In the genomic region with DNA sequence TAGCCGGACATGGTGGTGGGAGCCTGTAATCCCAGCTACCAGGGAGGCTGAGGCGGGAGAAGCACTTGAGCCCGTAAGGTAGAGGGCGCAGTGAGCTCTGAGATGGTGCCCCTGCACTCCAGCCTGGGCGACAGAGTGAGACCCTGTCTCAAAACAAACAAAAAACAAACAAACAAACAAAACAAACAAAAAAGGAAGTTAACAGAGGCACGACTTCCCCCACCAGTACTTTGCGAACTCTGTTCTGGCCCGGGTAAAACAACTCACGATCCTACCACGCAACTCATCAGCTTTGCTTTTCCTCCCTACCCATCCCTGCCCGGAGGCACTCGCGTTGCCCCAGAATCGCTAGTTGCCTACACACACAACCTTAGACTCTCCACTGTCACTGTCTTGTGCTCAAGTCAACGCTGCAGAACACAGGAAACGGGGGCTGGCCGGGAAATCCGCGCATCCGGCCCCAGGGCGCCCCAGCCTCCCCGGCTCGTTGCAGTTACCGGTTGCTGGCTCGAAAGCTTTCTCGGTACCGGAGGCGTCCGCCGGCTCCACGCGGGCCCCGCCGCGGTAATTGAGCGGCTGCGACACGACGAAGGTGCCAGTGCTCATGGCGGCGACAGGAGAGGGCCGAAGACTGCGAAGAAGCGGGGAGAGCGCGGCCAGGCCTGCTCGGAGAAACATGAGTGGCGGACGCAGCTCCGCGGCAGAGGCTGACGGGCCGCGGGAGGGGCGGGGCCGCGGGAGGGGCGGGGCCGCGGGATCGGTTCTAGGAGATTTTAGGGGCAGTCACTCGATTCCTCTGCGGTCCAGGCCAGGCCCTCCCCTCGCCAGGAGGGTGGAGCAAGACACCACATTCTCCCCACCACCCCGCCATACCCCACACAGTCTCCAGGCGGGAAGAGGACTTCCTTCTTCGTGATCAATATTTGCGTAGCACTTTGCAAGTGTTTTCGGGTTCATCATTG, we compare ENCODE assay signal across 8 cellular contexts. TPM values are rescaled to one million over a fixed set of nuclear protein-coding genes. Genes with fewer than 3 reads are reported as not detected.
A peak's percentile ranks its signal among the peaks of the same experiment; 100 is the strongest.
DNase-seq lines count a peak whose midpoint lies in the region; ATAC-seq, FAIRE-seq and TF ChIP-seq lines count a peak whose summit lies in the region.

A gene (minus strand): TSS at position 682 of the 962 bp plus-strand sequence. CDS start 4 bp downstream, at position 678.

- DNase-seq in D721Med (ENCODE audit: insufficient read length, low spot score) (peak; percentile 71), NOMO-1 treated with dmso at 0.1 percent for 144 hours (lab: John Stamatoyannopoulos, UW; ENCODE audit: unreplicated experiment) (peak; percentile 92), H1 (ENCODE audit: low read depth in 1 of 2, low spot score in 2 of 2) (peak; percentile 66 to 88), mesenteric fat pad (ENCODE audit: low spot score) (peak; percentile 96)
- peak; percentile 63 to 74 (median 65) for DNase-seq in activated CD8-positive, alpha-beta memory T cell treated with anti-CD3 and anti-CD28 coated beads for 48 hours (ENCODE audit: low read depth in 2 of 3, low spot score in 2 of 3)
- DNase-seq in stimulated activated CD8-positive, alpha-beta memory T cell treated with anti-CD3 and anti-CD28 coated beads, Interleukin-15, amount 100 ng/mL, for 24 hours (ENCODE audit: low read depth): peak; percentile 75

- H2BK12ac ChIP-seq in H1 (ENCODE audit: low read depth, low read length): peak within 1 kb of the TSS; percentile 60

- peak; percentile 56 to 81 for TF ChIP-seq POLR2A in H1 (IDR thresholded peaks at IDR 0.05; ENCODE audit: control extremely low read depth in 1 of 2, low read depth in 2 of 2, low read length in 2 of 2)

- TF ChIP-seq CTCF in D721Med (IDR thresholded peaks at IDR 0.05; ENCODE audit: insufficient read depth, missing control alignments) (peak; percentile 49), H1 (IDR thresholded peaks at IDR 0.05; ENCODE audit: control extremely low read depth in 1 of 3, insufficient read depth in 1 of 3, low read depth in 1 of 3, low read length in 3 of 3) (peak in 2 of 3 experiments; percentile 14 to 40; a peak in 2 of 4 replicates)

- peak within 1 kb of the TSS; percentile 86 for H4K5ac ChIP-seq in H1 (ENCODE audit: insufficient read length, low read depth, low read length)

- peak within 1 kb of the TSS; percentile 92 for H3K27ac ChIP-seq in HUES48 (ENCODE audit: low read depth, low read length)
- H3K27ac ChIP-seq in H1 (ENCODE audit: low read depth, low read length): peak within 1 kb of the TSS; percentile 63

- H4K20me1 ChIP-seq in H1 (replicated peaks in 1 of 2; ENCODE audit: control insufficient read depth in 1 of 2, insufficient read depth in 2 of 2, low read length in 2 of 2): peaks cover 0 to 2% of the 10 kb centered on the region in 2 experiments

- H4K91ac ChIP-seq in H1 (replicated peaks; ENCODE audit: insufficient read length, low read length): peak within 1 kb of the TSS; percentile 91

- H3K56ac ChIP-seq in H1 (replicated peaks; ENCODE audit: insufficient read length, low read depth, low read length): no peak within 1 kb of the TSS

- H3K4me3 ChIP-seq in HUES48 (ENCODE audit: low read depth, low read length): peak within 1 kb of the TSS; percentile 86
- peak within 1 kb of the TSS; percentile 93 to 99 (median 94) for H3K4me3 ChIP-seq in H1 (ENCODE audit: extremely low read depth in 1 of 4, insufficient read depth in 2 of 4, low read depth in 3 of 4, low read length in 4 of 4)

- H3K4ac ChIP-seq in H1 (replicated peaks; ENCODE audit: insufficient read length, low read depth, low read length): peak within 1 kb of the TSS; percentile 96

- POLR2A ChIA-PET in H1 (lab: Charles Lee; ENCODE audit: partially characterized antibody): interaction anchor here (0.5 to 2.7 kb wide), 15 partner anchors 12 to 389 kb away, joined by 3 to 12 read pairs (median 4); a partner anchor contains a TSS

- WGBS in H1 (ENCODE audit: extremely low coverage in 1 of 2, insufficient coverage in 1 of 2, insufficient read length in 1 of 2, insufficient replicate concordance in 2 of 2, low coverage in 1 of 2, low lambda C conversion rate in 2 of 2, missing lambda C conversion rate in 1 of 2), 2 experiments: 2% methylated on average over 43 of the region's 69 CpGs; no CpG with 5 or more reads in 1 of the 2 experiments

- no peaks in the 10 kb centered on the region; the same call in 1 of the 2 replicates for H3K79me1 ChIP-seq in H1 (ENCODE audit: low read depth, low read length)

- H3K9me3 ChIP-seq in HUES48 (ENCODE audit: control insufficient read depth, insufficient read depth, low read length) (no peaks in the 10 kb centered on the region), H1 (ENCODE audit: insufficient read depth in 2 of 2, low read depth in 1 of 2, low read length in 1 of 2) (peaks cover 0 to 2% of the 10 kb centered on the region in 2 experiments; a peak in 1 of 4 replicates)

- peak within 1 kb of the TSS; percentile 82 for H3K9ac ChIP-seq in HUES48 (ENCODE audit: low read depth, low read length)
- H3K9ac ChIP-seq in H1 (replicated peaks in 1 of 4; ENCODE audit: extremely low read depth in 1 of 4, low read depth in 3 of 4, low read length in 3 of 4): peak within 1 kb of the TSS; percentile 65 to 88 (median 82)

- H3K27me3 ChIP-seq in HUES48 (ENCODE audit: control insufficient read depth, insufficient read depth, low read length): no peaks in the 10 kb centered on the region
- H3K27me3 ChIP-seq in H1 (replicated peaks in 1 of 4; ENCODE audit: control insufficient read depth in 3 of 4, extremely low read depth in 1 of 4, insufficient read depth in 3 of 4, low read length in 3 of 4): no peaks in the 10 kb centered on the region

- H2AK5ac ChIP-seq in H1 (ENCODE audit: low read depth, low read length): no peak within 1 kb of the TSS

- H3K4me1 ChIP-seq in HUES48 (ENCODE audit: control insufficient read depth, insufficient read depth, low read length) (peaks cover 11% of the 10 kb centered on the region; the same call in 1 of the 2 replicates), H1 (replicated peaks in 1 of 4; ENCODE audit: control insufficient read depth in 3 of 4, insufficient read depth in 4 of 4, low read length in 3 of 4) (peaks cover 0 to 3% (median 0%) of the 10 kb centered on the region in 4 experiments; a peak in 1 of 7 replicates)

- peak within 1 kb of the TSS; percentile 99 for H2BK15ac ChIP-seq in H1 (ENCODE audit: low read length)

- peaks cover 3% of the 10 kb centered on the region for H3K23me2 ChIP-seq in H1 (ENCODE audit: low read depth, low read length)

- no peak within 1 kb of the TSS for H3K14ac ChIP-seq in H1 (ENCODE audit: insufficient read length)

- peak within 1 kb of the TSS; percentile 97 for H3K18ac ChIP-seq in H1 (ENCODE audit: extremely low read depth, low read length)

- CTCF ChIA-PET in H1 (lab: Charles Lee; ENCODE audit: partially characterized antibody): interaction anchor here (0.7 to 2.5 kb wide), 11 partner anchors 11 to 237 kb away, joined by 3 to 8 read pairs (median 3); no protein-coding TSS in a partner anchor

- ATAC-seq in GM21423 (IDR thresholded peaks at IDR 0.05; ENCODE audit: unreplicated experiment): peak; percentile 90

- H2BK5ac ChIP-seq in H1 (ENCODE audit: low read depth, low read length): peak within 1 kb of the TSS; percentile 93

- no peak within 1 kb of the TSS for H2BK20ac ChIP-seq in H1 (ENCODE audit: low read length)

- FAIRE-seq in D721Med (lab: Jason Lieb, UNC) (no peak), H1 (lab: Jason Lieb, UNC) (no peak)

- peaks cover 0 to 28% of the 10 kb centered on the region in 2 experiments; a peak in 2 of 4 replicates for H3K79me2 ChIP-seq in H1 (ENCODE audit: control insufficient read depth in 1 of 2, insufficient read depth in 2 of 2, low read length in 2 of 2)

- peak within 1 kb of the TSS; percentile 84 for H4K8ac ChIP-seq in H1 (ENCODE audit: extremely low read depth, insufficient read depth, low read length)

- no peaks in the 10 kb centered on the region for H3K36me3 ChIP-seq in HUES48 (ENCODE audit: control insufficient read depth, insufficient read depth, low read length)
- peaks cover 0 to 4% (median 1%) of the 10 kb centered on the region in 4 experiments; a peak in 2 of 8 replicates for H3K36me3 ChIP-seq in H1 (ENCODE audit: control insufficient read depth in 2 of 4, insufficient read depth in 4 of 4, low read length in 3 of 4)

- TF ChIP-seq EP300 in H1 (IDR thresholded peaks at IDR 0.05; ENCODE audit: borderline replicate concordance in 1 of 2, low read depth in 2 of 2, low read length in 2 of 2): no peak

- peak within 1 kb of the TSS; percentile 99 for H2AFZ ChIP-seq in H1 (ENCODE audit: low read length)

- H2BK120ac ChIP-seq in H1 (replicated peaks; ENCODE audit: low read depth, low read length): no peak within 1 kb of the TSS

- TF ChIP-seq RAD21 in H1 (IDR thresholded peaks at IDR 0.05 in 1 of 2, conservative IDR thresholded peaks at IDR 0.05 in 1 of 2; ENCODE audit: low read depth in 2 of 2, low read length in 2 of 2): 0 out of 4 replicates have a peak, but pooled peaks of 1 of the 2 experiments have one; percentile 2

- H3K23ac ChIP-seq in H1 (ENCODE audit: insufficient read length): no peak within 1 kb of the TSS

- peak within 1 kb of the TSS; percentile 78 to 93 for H3K4me2 ChIP-seq in H1 (ENCODE audit: insufficient read depth in 1 of 2, low read depth in 2 of 2, low read length in 2 of 2)

TF ChIP-seq in H1, 55 proteins besides CTCF, POLR2A, EP300 and RAD21 (continues in another document):
- TF ChIP-seq SIRT6 (IDR thresholded peaks at IDR 0.05; ENCODE audit: low read length) (no peak), CBX8 (IDR thresholded peaks at IDR 0.05; ENCODE audit: borderline replicate concordance, low read depth, low read length) (no peak), SUZ12 (IDR thresholded peaks at IDR 0.05; ENCODE audit: low read length) (no peak)

RNA-seq across cellular contexts. Expression of the gene that starts here (rescaled TPM):
- 57.6 and 62.7 TPM in 2 replicates for total RNA-seq in H1 (2021; fragmentation: NEBNext Ultra II Directional; extraction: Animal tissue kit (Norgen Biotek cat#: 25700))
- polyA plus RNA-seq in H1 (2011; rRNA removed): 24.3 and 63.8 TPM in 2 replicates
- 62.1 TPM for polyA plus RNA-seq in H1 (2011; cell fraction: cytosol; rRNA removed)
- polyA plus RNA-seq in H1 (2011; cell fraction: nucleus; rRNA removed): 18.2 TPM
- polyA plus RNA-seq in H1 (2012, experiment 1 of 2): 48.3 to 50.8 TPM (median 50.4 TPM) in 4 replicates
- polyA plus RNA-seq in H1 (2012, experiment 2 of 2): 17.2 TPM
- polyA plus RNA-seq in H1 (2013, experiment 1 of 2): 46.4 TPM
- 46.5 TPM for polyA plus RNA-seq in H1 (2013, experiment 2 of 2)
- 33.6 and 43.6 TPM in 2 replicates for polyA minus RNA-seq in H1 (2011; rRNA and poly(A)+ RNA removed)
- 32.1 TPM for polyA minus RNA-seq in H1 (2011; cell fraction: cytosol; rRNA and poly(A)+ RNA removed)
- 23.3 TPM for polyA minus RNA-seq in H1 (2011; cell fraction: nucleus; rRNA and poly(A)+ RNA removed)
- total RNA-seq in mesenteric fat pad: 119 TPM

Comparison
In these comparisons a context has a peak if more than half of its experiments do, and no peak if none do; other contexts are left out.
1. Peak in every context shown above with its lines: DNase-seq, ATAC-seq, H3K4me3 ChIP-seq and H3K27ac ChIP-seq.